1 cellular context compared by ENCODE assay signal in the genomic region with DNA sequence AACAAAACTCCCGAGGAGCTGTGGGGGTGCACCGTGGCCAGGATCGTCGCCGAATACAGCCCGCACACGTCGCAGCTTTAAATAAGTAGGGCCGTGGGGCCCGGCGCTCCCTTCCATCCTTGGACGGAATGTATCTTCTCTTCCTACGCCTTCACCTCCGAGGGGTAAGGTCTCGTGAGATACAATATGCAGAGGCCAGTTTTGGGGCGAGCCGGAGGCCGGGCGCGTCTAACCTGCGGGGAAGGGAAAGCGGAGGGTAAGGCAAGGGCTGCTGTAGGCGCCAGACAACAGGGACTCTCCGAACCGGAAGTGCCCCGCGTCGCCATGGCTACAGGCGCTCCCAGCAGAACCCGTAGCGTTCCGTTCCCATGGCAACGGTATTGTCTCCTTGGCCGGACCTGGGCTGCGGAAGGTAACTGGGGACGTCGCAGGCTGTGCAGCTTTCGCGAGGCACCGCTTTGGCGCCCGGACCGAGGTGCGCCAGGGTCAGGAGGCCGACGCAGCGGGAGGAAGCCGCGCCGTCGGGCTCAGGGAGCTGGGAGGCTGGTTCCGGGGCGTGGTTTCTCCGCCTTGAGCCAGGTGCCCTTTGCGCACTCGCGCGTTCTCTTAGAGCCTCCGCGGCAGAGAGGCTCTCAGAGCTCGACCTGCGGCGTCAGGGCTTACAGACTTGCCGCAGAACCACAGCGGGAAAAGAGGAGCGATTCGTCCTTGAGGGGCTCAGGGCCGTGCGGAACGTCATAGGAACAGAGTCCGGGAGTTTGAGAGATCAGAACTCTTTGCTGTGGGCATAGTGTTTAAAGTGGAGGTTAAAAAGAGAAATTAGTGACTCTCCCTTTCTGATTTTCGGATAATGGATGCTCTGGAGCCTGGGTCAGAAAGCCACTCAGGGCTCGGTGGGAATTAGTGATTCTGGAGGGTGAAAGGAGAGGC.
TF ChIP-seq lines count a peak whose summit lies in the region.

A gene with protein sequence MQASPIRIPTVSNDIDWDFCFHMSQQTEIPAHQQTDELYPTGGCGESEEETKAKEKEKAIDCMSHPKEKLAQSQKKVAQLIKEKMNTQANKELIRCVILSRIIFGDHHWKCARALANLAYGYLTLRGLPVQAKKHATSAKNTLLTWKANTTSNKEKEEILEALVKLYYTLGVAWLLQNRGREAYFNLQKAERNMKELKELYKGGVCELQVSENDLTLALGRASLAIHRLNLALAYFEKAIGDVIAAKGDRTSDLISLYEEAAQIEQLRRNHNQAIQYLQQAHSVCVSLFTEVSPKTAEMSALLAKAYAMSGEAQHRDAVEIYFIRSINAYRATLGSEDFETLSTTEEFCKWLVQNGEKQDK (plus strand): TSS at position 380 of the 930 bp plus-strand sequence. CDS start 1,508 bp downstream, outside the sequence.

TF ChIP-seq in K562, 482 proteins besides CTCF, POLR2A, EP300 and RAD21 (continued from another document and continues in another):
- TF ChIP-seq, protein P1, sequence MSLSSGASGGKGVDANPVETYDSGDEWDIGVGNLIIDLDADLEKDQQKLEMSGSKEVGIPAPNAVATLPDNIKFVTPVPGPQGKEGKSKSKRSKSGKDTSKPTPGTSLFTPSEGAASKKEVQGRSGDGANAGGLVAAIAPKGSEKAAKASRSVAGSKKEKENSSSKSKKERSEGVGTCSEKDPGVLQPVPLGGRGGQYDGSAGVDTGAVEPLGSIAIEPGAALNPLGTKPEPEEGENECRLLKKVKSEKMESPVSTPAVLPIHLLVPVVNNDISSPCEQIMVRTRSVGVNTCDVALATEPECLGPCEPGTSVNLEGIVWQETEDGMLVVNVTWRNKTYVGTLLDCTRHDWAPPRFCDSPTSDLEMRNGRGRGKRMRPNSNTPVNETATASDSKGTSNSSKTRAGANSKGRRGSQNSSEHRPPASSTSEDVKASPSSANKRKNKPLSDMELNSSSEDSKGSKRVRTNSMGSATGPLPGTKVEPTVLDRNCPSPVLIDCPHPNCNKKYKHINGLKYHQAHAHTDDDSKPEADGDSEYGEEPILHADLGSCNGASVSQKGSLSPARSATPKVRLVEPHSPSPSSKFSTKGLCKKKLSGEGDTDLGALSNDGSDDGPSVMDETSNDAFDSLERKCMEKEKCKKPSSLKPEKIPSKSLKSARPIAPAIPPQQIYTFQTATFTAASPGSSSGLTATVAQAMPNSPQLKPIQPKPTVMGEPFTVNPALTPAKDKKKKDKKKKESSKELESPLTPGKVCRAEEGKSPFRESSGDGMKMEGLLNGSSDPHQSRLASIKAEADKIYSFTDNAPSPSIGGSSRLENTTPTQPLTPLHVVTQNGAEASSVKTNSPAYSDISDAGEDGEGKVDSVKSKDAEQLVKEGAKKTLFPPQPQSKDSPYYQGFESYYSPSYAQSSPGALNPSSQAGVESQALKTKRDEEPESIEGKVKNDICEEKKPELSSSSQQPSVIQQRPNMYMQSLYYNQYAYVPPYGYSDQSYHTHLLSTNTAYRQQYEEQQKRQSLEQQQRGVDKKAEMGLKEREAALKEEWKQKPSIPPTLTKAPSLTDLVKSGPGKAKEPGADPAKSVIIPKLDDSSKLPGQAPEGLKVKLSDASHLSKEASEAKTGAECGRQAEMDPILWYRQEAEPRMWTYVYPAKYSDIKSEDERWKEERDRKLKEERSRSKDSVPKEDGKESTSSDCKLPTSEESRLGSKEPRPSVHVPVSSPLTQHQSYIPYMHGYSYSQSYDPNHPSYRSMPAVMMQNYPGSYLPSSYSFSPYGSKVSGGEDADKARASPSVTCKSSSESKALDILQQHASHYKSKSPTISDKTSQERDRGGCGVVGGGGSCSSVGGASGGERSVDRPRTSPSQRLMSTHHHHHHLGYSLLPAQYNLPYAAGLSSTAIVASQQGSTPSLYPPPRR (CRISPR knock-in tag; IDR thresholded peaks at IDR 0.05; ENCODE audit: borderline replicate concordance) = 0 out of 2 replicates have a peak, but pooled peaks have one; percentile 57
- TF ChIP-seq, protein P2, sequence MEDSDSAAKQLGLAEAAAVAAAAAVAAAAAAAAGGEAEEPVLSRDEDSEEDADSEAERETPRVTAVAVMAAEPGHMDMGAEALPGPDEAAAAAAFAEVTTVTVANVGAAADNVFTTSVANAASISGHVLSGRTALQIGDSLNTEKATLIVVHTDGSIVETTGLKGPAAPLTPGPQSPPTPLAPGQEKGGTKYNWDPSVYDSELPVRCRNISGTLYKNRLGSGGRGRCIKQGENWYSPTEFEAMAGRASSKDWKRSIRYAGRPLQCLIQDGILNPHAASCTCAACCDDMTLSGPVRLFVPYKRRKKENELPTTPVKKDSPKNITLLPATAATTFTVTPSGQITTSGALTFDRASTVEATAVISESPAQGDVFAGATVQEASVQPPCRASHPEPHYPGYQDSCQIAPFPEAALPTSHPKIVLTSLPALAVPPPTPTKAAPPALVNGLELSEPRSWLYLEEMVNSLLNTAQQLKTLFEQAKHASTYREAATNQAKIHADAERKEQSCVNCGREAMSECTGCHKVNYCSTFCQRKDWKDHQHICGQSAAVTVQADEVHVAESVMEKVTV (CRISPR knock-in tag; IDR thresholded peaks at IDR 0.05) = no peak
- TF ChIP-seq SAFB2 (IDR thresholded peaks at IDR 0.05; ENCODE audit: borderline replicate concordance, low read depth, low read length, severe bottlenecking) (no peak), THRAP3 (IDR thresholded peaks at IDR 0.05; ENCODE audit: borderline replicate concordance) (no peak), FOXK2 (conservative IDR thresholded peaks at IDR 0.05 in 1 of 2, IDR thresholded peaks at IDR 0.05 in 1 of 2; ENCODE audit: low read depth in 2 of 2) (peak in 1 of 2 experiments; percentile 68; a peak in 2 of 4 replicates), NELFE (IDR thresholded peaks at IDR 0.05; ENCODE audit: insufficient read depth, insufficient read length) (no peak), POLR2B (IDR thresholded peaks at IDR 0.05; ENCODE audit: low read depth, partially characterized antibody) (peak; percentile 68), STAG1 (CRISPR knock-in tag; IDR thresholded peaks at IDR 0.05; ENCODE audit: borderline replicate concordance) (no peak), ELF2 (CRISPR knock-in tag; IDR thresholded peaks at IDR 0.05) (no peak), CBFA2T3 (IDR thresholded peaks at IDR 0.05) (0 out of 2 replicates have a peak, but pooled peaks have one; percentile 6), POLR2AphosphoS2 (IDR thresholded peaks at IDR 0.05; ENCODE audit: low read length) (no peak), NONO (IDR thresholded peaks at IDR 0.05; ENCODE audit: low read depth in 2 of 2, low read length in 1 of 2) (peak in 1 of 2 experiments; percentile 50; a peak in 1 of 4 replicates), ZNF146 (CRISPR knock-in tag; IDR thresholded peaks at IDR 0.05; ENCODE audit: unreplicated experiment) (no peak), GTF2F1 (IDR thresholded peaks at IDR 0.05; ENCODE audit: low read depth, low read length) (no peak), POLR2AphosphoS5 (IDR thresholded peaks at IDR 0.05; ENCODE audit: control insufficient read depth, insufficient read depth, low read depth, low read length) (peak; percentile 50; the same call in 1 of the 2 replicates), HNRNPLL (IDR thresholded peaks at IDR 0.05; ENCODE audit: low read depth, low read length, poor library complexity, severe bottlenecking) (peak; percentile 69), GATA2 (CRISPR knock-in tag; IDR thresholded peaks at IDR 0.05) (no peak), ZNF347 (CRISPR knock-in tag; IDR thresholded peaks at IDR 0.05; ENCODE audit: low read depth) (no peak), TRIM24 (IDR thresholded peaks at IDR 0.05) (peak in 1 of 2 experiments; percentile 89; a peak in 2 of 4 replicates), FOXJ2 (tag; IDR thresholded peaks at IDR 0.05) (0 out of 2 replicates have a peak, but pooled peaks have one; percentile 58), CXXC5 (CRISPR knock-in tag; IDR thresholded peaks at IDR 0.05) (peak; percentile 91), PHF20 (IDR thresholded peaks at IDR 0.05; ENCODE audit: partially characterized antibody) (peak; percentile 76), ZNF274 (IDR thresholded peaks at IDR 0.05; ENCODE audit: borderline replicate concordance, low read depth, low read length) (no peak)
- TF ChIP-seq, protein P3, sequence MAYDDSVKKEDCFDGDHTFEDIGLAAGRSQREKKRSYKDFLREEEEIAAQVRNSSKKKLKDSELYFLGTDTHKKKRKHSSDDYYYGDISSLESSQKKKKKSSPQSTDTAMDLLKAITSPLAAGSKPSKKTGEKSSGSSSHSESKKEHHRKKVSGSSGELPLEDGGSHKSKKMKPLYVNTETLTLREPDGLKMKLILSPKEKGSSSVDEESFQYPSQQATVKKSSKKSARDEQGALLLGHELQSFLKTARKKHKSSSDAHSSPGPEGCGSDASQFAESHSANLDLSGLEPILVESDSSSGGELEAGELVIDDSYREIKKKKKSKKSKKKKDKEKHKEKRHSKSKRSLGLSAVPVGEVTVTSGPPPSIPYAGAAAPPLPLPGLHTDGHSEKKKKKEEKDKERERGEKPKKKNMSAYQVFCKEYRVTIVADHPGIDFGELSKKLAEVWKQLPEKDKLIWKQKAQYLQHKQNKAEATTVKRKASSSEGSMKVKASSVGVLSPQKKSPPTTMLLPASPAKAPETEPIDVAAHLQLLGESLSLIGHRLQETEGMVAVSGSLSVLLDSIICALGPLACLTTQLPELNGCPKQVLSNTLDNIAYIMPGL (CRISPR knock-in tag; IDR thresholded peaks at IDR 0.05) = no peak
- TF ChIP-seq, protein P4, sequence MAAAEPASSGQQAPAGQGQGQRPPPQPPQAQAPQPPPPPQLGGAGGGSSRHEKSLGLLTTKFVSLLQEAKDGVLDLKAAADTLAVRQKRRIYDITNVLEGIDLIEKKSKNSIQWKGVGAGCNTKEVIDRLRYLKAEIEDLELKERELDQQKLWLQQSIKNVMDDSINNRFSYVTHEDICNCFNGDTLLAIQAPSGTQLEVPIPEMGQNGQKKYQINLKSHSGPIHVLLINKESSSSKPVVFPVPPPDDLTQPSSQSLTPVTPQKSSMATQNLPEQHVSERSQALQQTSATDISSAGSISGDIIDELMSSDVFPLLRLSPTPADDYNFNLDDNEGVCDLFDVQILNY (CRISPR knock-in tag; IDR thresholded peaks at IDR 0.05) = no peak
- TF ChIP-seq, protein P5, sequence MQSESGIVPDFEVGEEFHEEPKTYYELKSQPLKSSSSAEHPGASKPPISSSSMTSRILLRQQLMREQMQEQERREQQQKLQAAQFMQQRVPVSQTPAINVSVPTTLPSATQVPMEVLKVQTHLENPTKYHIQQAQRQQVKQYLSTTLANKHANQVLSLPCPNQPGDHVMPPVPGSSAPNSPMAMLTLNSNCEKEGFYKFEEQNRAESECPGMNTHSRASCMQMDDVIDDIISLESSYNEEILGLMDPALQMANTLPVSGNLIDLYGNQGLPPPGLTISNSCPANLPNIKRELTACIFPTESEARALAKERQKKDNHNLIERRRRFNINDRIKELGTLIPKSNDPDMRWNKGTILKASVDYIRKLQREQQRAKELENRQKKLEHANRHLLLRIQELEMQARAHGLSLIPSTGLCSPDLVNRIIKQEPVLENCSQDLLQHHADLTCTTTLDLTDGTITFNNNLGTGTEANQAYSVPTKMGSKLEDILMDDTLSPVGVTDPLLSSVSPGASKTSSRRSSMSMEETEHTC (IDR thresholded peaks at IDR 0.05) = no peak
- TF ChIP-seq, protein P6, sequence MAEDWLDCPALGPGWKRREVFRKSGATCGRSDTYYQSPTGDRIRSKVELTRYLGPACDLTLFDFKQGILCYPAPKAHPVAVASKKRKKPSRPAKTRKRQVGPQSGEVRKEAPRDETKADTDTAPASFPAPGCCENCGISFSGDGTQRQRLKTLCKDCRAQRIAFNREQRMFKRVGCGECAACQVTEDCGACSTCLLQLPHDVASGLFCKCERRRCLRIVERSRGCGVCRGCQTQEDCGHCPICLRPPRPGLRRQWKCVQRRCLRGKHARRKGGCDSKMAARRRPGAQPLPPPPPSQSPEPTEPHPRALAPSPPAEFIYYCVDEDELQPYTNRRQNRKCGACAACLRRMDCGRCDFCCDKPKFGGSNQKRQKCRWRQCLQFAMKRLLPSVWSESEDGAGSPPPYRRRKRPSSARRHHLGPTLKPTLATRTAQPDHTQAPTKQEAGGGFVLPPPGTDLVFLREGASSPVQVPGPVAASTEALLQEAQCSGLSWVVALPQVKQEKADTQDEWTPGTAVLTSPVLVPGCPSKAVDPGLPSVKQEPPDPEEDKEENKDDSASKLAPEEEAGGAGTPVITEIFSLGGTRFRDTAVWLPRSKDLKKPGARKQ (CRISPR knock-in tag; IDR thresholded peaks at IDR 0.05) = 0 out of 2 replicates have a peak, but pooled peaks have one; percentile 83
- TF ChIP-seq, protein P7, sequence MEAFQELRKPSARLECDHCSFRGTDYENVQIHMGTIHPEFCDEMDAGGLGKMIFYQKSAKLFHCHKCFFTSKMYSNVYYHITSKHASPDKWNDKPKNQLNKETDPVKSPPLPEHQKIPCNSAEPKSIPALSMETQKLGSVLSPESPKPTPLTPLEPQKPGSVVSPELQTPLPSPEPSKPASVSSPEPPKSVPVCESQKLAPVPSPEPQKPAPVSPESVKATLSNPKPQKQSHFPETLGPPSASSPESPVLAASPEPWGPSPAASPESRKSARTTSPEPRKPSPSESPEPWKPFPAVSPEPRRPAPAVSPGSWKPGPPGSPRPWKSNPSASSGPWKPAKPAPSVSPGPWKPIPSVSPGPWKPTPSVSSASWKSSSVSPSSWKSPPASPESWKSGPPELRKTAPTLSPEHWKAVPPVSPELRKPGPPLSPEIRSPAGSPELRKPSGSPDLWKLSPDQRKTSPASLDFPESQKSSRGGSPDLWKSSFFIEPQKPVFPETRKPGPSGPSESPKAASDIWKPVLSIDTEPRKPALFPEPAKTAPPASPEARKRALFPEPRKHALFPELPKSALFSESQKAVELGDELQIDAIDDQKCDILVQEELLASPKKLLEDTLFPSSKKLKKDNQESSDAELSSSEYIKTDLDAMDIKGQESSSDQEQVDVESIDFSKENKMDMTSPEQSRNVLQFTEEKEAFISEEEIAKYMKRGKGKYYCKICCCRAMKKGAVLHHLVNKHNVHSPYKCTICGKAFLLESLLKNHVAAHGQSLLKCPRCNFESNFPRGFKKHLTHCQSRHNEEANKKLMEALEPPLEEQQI (IDR thresholded peaks at IDR 0.05) = peak; percentile 43; the same call in 1 of the 2 replicates
- TF ChIP-seq, protein P8, sequence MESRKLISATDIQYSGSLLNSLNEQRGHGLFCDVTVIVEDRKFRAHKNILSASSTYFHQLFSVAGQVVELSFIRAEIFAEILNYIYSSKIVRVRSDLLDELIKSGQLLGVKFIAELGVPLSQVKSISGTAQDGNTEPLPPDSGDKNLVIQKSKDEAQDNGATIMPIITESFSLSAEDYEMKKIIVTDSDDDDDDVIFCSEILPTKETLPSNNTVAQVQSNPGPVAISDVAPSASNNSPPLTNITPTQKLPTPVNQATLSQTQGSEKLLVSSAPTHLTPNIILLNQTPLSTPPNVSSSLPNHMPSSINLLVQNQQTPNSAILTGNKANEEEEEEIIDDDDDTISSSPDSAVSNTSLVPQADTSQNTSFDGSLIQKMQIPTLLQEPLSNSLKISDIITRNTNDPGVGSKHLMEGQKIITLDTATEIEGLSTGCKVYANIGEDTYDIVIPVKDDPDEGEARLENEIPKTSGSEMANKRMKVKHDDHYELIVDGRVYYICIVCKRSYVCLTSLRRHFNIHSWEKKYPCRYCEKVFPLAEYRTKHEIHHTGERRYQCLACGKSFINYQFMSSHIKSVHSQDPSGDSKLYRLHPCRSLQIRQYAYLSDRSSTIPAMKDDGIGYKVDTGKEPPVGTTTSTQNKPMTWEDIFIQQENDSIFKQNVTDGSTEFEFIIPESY (CRISPR knock-in tag; IDR thresholded peaks at IDR 0.05) = peak; percentile 61; the same call in 1 of the 2 replicates
- TF ChIP-seq, protein P9, sequence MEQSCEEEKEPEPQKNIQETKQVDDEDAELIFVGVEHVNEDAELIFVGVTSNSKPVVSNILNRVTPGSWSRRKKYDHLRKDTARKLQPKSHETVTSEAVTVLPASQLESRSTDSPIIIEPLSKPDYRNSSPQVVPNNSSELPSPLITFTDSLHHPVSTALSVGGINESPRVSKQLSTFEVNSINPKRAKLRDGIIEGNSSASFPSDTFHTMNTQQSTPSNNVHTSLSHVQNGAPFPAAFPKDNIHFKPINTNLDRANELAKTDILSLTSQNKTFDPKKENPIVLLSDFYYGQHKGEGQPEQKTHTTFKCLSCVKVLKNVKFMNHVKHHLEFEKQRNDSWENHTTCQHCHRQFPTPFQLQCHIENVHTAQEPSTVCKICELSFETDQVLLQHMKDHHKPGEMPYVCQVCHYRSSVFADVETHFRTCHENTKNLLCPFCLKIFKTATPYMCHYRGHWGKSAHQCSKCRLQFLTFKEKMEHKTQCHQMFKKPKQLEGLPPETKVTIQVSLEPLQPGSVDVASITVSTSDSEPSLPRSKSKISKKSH (CRISPR knock-in tag; IDR thresholded peaks at IDR 0.05) = no peak
